1 cellular context compared by ENCODE assay signal in the genomic region with DNA sequence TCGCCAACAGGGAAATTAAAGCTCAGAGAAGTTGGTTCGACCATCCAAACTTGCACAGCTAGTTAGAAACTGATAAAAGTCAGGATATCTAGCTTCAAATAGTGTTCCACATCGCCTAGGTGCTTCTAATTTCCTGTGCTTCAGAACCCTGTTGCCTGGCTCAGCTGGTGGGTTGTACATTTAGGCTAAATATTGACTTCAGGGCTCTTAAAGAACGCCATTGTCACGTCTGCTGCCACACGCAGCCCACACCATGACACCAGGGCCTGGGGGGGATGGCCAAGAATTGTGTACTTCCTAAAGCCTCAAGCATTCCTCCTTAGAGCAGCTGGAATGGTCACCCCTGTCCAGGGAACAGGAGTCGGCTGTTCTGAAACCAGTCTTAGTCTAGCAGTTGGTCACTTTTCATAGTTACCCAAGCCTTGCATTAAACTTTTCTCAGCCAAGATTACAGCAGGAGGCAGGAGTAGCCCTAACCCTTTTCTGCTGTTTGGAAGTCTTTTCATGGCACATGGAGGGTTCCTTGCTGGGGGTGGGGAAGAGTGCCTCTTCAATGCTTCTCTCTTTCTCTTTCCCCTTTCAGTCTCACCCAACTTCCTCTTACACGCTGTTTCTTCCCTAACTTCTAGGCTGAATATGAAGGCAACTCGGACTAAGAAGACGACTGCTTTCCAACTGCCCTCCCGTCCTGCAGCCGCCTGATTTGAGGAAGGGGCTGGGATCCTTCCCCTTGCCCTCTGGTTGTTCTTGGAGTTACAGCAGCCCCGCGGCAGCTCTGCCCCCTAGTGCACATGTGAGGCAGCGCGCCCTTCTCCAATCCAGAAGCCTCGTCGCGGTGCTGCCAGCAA.
TF ChIP-seq lines count a peak whose summit lies in the region.

No MANE protein-coding gene starts in this region.

TF ChIP-seq in WTC11, 78 proteins besides CTCF, POLR2A, EP300 and RAD21 (continued from another document):
- TF ChIP-seq, protein P1, sequence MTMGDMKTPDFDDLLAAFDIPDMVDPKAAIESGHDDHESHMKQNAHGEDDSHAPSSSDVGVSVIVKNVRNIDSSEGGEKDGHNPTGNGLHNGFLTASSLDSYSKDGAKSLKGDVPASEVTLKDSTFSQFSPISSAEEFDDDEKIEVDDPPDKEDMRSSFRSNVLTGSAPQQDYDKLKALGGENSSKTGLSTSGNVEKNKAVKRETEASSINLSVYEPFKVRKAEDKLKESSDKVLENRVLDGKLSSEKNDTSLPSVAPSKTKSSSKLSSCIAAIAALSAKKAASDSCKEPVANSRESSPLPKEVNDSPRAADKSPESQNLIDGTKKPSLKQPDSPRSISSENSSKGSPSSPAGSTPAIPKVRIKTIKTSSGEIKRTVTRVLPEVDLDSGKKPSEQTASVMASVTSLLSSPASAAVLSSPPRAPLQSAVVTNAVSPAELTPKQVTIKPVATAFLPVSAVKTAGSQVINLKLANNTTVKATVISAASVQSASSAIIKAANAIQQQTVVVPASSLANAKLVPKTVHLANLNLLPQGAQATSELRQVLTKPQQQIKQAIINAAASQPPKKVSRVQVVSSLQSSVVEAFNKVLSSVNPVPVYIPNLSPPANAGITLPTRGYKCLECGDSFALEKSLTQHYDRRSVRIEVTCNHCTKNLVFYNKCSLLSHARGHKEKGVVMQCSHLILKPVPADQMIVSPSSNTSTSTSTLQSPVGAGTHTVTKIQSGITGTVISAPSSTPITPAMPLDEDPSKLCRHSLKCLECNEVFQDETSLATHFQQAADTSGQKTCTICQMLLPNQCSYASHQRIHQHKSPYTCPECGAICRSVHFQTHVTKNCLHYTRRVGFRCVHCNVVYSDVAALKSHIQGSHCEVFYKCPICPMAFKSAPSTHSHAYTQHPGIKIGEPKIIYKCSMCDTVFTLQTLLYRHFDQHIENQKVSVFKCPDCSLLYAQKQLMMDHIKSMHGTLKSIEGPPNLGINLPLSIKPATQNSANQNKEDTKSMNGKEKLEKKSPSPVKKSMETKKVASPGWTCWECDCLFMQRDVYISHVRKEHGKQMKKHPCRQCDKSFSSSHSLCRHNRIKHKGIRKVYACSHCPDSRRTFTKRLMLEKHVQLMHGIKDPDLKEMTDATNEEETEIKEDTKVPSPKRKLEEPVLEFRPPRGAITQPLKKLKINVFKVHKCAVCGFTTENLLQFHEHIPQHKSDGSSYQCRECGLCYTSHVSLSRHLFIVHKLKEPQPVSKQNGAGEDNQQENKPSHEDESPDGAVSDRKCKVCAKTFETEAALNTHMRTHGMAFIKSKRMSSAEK (CRISPR knock-in tag; IDR thresholded peaks at IDR 0.05; ENCODE audit: borderline replicate concordance) = no peak
- TF ChIP-seq, protein P2, sequence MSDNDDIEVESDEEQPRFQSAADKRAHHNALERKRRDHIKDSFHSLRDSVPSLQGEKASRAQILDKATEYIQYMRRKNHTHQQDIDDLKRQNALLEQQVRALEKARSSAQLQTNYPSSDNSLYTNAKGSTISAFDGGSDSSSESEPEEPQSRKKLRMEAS (CRISPR knock-in tag; IDR thresholded peaks at IDR 0.05) = 0 out of 2 replicates have a peak, but pooled peaks have one; percentile 25
- TF ChIP-seq, protein P3, sequence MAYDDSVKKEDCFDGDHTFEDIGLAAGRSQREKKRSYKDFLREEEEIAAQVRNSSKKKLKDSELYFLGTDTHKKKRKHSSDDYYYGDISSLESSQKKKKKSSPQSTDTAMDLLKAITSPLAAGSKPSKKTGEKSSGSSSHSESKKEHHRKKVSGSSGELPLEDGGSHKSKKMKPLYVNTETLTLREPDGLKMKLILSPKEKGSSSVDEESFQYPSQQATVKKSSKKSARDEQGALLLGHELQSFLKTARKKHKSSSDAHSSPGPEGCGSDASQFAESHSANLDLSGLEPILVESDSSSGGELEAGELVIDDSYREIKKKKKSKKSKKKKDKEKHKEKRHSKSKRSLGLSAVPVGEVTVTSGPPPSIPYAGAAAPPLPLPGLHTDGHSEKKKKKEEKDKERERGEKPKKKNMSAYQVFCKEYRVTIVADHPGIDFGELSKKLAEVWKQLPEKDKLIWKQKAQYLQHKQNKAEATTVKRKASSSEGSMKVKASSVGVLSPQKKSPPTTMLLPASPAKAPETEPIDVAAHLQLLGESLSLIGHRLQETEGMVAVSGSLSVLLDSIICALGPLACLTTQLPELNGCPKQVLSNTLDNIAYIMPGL (CRISPR knock-in tag; IDR thresholded peaks at IDR 0.05) = peak; percentile 59; the same call in 1 of the 2 replicates
